31 cellular contexts compared by ENCODE assay signal in genomic region chrX:4435905-4436304, GRCh38.
"Had no signal": no experiment of that assay in that cellular context is flagged by ENCODE, and none has a peak within 500 bp of the region (broad histone marks: within the 10 kb centered on the region; RNA-seq: fewer than 3 reads in every experiment).

No MANE protein-coding gene starts in this region.

- H3K27me3 ChIP-seq: brain microvascular endothelial cell, esophagus muscularis mucosa, foreskin keratinocyte, gastrocnemius medialis had no signal

- H3K4me1 Mint-ChIP-seq: activated B cell treated with CpG ODN at 0.5 μM for 24 hours; activated T-helper 17 cell treated with anti-CD3 and anti-CD28 coated beads, Interleukin-2, amount 50 U/mL, for 72 hours; central memory CD8-positive, alpha-beta T cell; T-helper 17 cell had no signal

- H3K9me3 Mint-ChIP-seq: activated B cell treated with CpG ODN at 0.5 μM for 24 hours; activated CD8-positive, alpha-beta T cell treated with anti-CD3 and anti-CD28 coated beads for 36 hours; activated T-cell treated with anti-CD3 and anti-CD28 coated beads, Interleukin-2, amount 50 U/mL, for 4 hours; central memory CD8-positive, alpha-beta T cell had no signal

- H3K36me3 ChIP-seq: brain microvascular endothelial cell, esophagus muscularis mucosa, gastrocnemius medialis, WERI-Rb-1 had no signal

- H3K4me1 ChIP-seq: esophagus muscularis mucosa, foreskin keratinocyte, gastrocnemius medialis had no signal

- H3K27ac Mint-ChIP-seq: activated B cell treated with CpG ODN at 0.5 μM for 24 hours; activated CD8-positive, alpha-beta T cell treated with anti-CD3 and anti-CD28 coated beads for 36 hours; activated naive CD8-positive, alpha-beta T cell; activated T-helper 17 cell treated with anti-CD3 and anti-CD28 coated beads, Interleukin-2, amount 50 U/mL, for 72 hours; dendritic cell treated with granulocyte-macrophage colony-stimulating factor and Interleukin-4, amounts not matched to agents 40 ng/mL and 50 ng/mL, for 4 days; endodermal cell; T-helper 17 cell; T-helper 2 cell treated with Interferon-gamma antibody and Interleukin-4, amounts not matched to agents 5 μg/mL and 100 μg/mL, for 36 hours had no signal

- DNase-seq: activated B cell treated with CpG ODN at 0.5 μM for 24 hours; activated CD4-positive, alpha-beta T cell treated with anti-CD3 and anti-CD28 coated beads for 48 hours; activated CD4-positive, alpha-beta T cell treated with anti-CD3 and anti-CD28 coated beads, Interleukin-2, amount 50 U/mL, for 1 hour; activated CD4-positive, alpha-beta T cell treated with anti-CD3 and anti-CD28 coated beads, Interleukin-2, amount 50 U/mL, for 48 hours; activated CD8-positive, alpha-beta memory T cell treated with anti-CD3 and anti-CD28 coated beads for 24 hours; activated CD8-positive, alpha-beta T cell treated with anti-CD3 and anti-CD28 coated beads for 36 hours; activated effector memory CD4-positive, alpha-beta T cell treated with Interleukin-2 at 50 U/mL for 16 hours; activated gamma-delta T cell treated with Interleukin-2 at 50 U/mL for 16 hours; activated naive CD4-positive, alpha-beta T cell treated with anti-CD3 and anti-CD28 coated beads, Interleukin-2, amount 50 U/mL, for 16 hours; activated naive CD4-positive, alpha-beta T cell treated with Interleukin-2 at 50 U/mL for 16 hours; activated T-cell treated with anti-CD3 and anti-CD28 coated beads, Interleukin-2, amount 50 U/mL, for 4 hours; amniotic stem cell; anterior cingulate cortex; brain microvascular endothelial cell; dorsolateral prefrontal cortex; effector memory CD4-positive, alpha-beta T cell; endodermal cell; erythroblast; foreskin keratinocyte; gastrocnemius medialis; T-helper 1 cell; T-helper 17 cell; T1000; WERI-Rb-1 had no signal

- H3K36me3 Mint-ChIP-seq: activated naive CD8-positive, alpha-beta T cell had no signal

- H3K4me3 ChIP-seq: coronary artery, dorsolateral prefrontal cortex, esophagus muscularis mucosa, gastrocnemius medialis had no signal

- H3K9me3 ChIP-seq: esophagus muscularis mucosa, gastrocnemius medialis had no signal

- H3K27ac ChIP-seq: brain microvascular endothelial cell, coronary artery, dorsolateral prefrontal cortex, esophagus muscularis mucosa, foreskin keratinocyte, gastrocnemius medialis, WERI-Rb-1 had no signal

- H3K27me3 Mint-ChIP-seq: activated B cell treated with CpG ODN at 0.5 μM for 24 hours; activated CD8-positive, alpha-beta T cell treated with anti-CD3 and anti-CD28 coated beads for 36 hours; activated naive CD8-positive, alpha-beta T cell; activated T-helper 17 cell treated with anti-CD3 and anti-CD28 coated beads, Interleukin-2, amount 50 U/mL, for 72 hours; central memory CD8-positive, alpha-beta T cell; dendritic cell treated with granulocyte-macrophage colony-stimulating factor and Interleukin-4, amounts not matched to agents 40 ng/mL and 50 ng/mL, for 4 days; T-helper 17 cell had no signal

- H3K4me3 Mint-ChIP-seq: activated B cell treated with CpG ODN at 0.5 μM for 24 hours; activated CD8-positive, alpha-beta T cell treated with anti-CD3 and anti-CD28 coated beads for 36 hours; activated naive CD8-positive, alpha-beta T cell; activated T-cell treated with anti-CD3 and anti-CD28 coated beads, Interleukin-2, amount 50 U/mL, for 4 hours; activated T-helper 17 cell treated with anti-CD3 and anti-CD28 coated beads, Interleukin-2, amount 50 U/mL, for 72 hours; central memory CD8-positive, alpha-beta T cell; dendritic cell treated with granulocyte-macrophage colony-stimulating factor and Interleukin-4, amounts not matched to agents 40 ng/mL and 50 ng/mL, for 4 days; endodermal cell; T-helper 17 cell; T-helper 2 cell treated with Interferon-gamma antibody and Interleukin-4, amounts not matched to agents 5 μg/mL and 100 μg/mL, for 36 hours had no signal
